Comparison of ENCODE assay signal across 8 cellular contexts in genomic region chr12:46370792-46371717, GRCh38. TPM values are rescaled to one million over a fixed set of nuclear protein-coding genes. Genes with fewer than 3 reads are reported as not detected.
A peak's percentile ranks its signal among the peaks of the same experiment; 100 is the strongest.
DNase-seq lines count a peak whose midpoint lies in the region; ATAC-seq and TF ChIP-seq lines count a peak whose summit lies in the region.

No MANE protein-coding gene starts in this region.

- H3K4me3 ChIP-seq in duodenal mucosa (ENCODE audit: low read depth in 1 of 2, low read length in 2 of 2): peak overlapping the region; percentile 88 to 96
- H3K4me3 ChIP-seq in lung: peak overlapping the region; percentile 99

- H3K9me3 ChIP-seq in duodenal mucosa (ENCODE audit: control insufficient read depth in 1 of 2, low read length in 2 of 2) (no peaks in the 10 kb centered on the region), lung (ENCODE audit: control insufficient read depth in 2 of 2, insufficient read depth in 1 of 2, low read length in 1 of 2) (no peaks in the 10 kb centered on the region)

- DNase-seq in CD14-positive monocyte (ENCODE audit: low spot score) (peak; percentile 86), NCI-H774 (lab: John Stamatoyannopoulos, UW) (peak; percentile 84), lung (ENCODE audit: low spot score) (peak; percentile 90)
- DNase-seq in activated CD4-positive, alpha-beta memory T cell treated with anti-CD3 and anti-CD28 coated beads, Interleukin-2, amount 10 ng/mL, durations not matched to agents 7 days and 5 days: peak; percentile 94
- peak; percentile 86 to 89 (median 89) for DNase-seq in stimulated activated CD4-positive, alpha-beta T cell treated with anti-CD3 and anti-CD28 coated beads, TNF-alpha, amount 100 ng/mL, for 4 hours (ENCODE audit: low read depth in 3 of 3)

- TF ChIP-seq CTCF in CD14-positive monocyte (IDR thresholded peaks at IDR 0.05) (no peak), lung (IDR thresholded peaks at IDR 0.05; ENCODE audit: control extremely low read depth, extremely low read depth) (no peak)

- peaks cover 51% of the 10 kb centered on the region for H3K4me1 Mint-ChIP-seq in CD14-positive monocyte
- peaks cover 67% of the 10 kb centered on the region for H3K4me1 Mint-ChIP-seq in activated CD4-positive, alpha-beta memory T cell treated with anti-CD3 and anti-CD28 coated beads, Interleukin-2, amount 10 ng/mL, durations not matched to agents 7 days and 5 days

- H3K9me3 Mint-ChIP-seq in CD14-positive monocyte: peaks cover 0 to 3% (median 0%) of the 10 kb centered on the region in 7 donors
- H3K9me3 Mint-ChIP-seq in activated CD4-positive, alpha-beta memory T cell treated with anti-CD3 and anti-CD28 coated beads, Interleukin-2, amount 10 ng/mL, durations not matched to agents 7 days and 5 days: no peaks in the 10 kb centered on the region

- CTCF ChIA-PET in activated CD4-positive, alpha-beta memory T cell treated with anti-CD3 and anti-CD28 coated beads, Interleukin-2, amount 10 ng/mL, durations not matched to agents 7 days and 5 days (lab: Charles Lee): interaction anchor here (0.6 to 2.3 kb wide), 7 partner anchors 9 to 290 kb away, joined by 3 to 8 read pairs (median 4); partner anchors contain the start of gene SLC38A1

- 1 to 2% methylated on average over 53 to 54 of the region's 54 CpGs for WGBS in lung, 2 donors

- H3K27ac ChIP-seq in duodenal mucosa (ENCODE audit: low read depth, low read length): peak overlapping the region; percentile 96
- H3K27ac ChIP-seq in lung (ENCODE audit: low read depth in 1 of 2, low read length in 1 of 2): peak overlapping the region; percentile 98 to 99

- H3K27me3 ChIP-seq in duodenal mucosa (ENCODE audit: control insufficient read depth in 1 of 2, insufficient read depth in 2 of 2, low read length in 2 of 2) (no peaks in the 10 kb centered on the region), lung (ENCODE audit: control insufficient read depth, insufficient read depth) (no peaks in the 10 kb centered on the region)

- intact Hi-C loops in CD14-positive monocyte (cut with micrococcal nuclease): loop anchor here (2.0 to 10.0 kb wide), 7 partner anchors 14 to 636 kb away; partner anchors contain the start of gene SCAF11 (in 1 of the 2)

- H3K36me3 Mint-ChIP-seq in CD14-positive monocyte: peaks cover 40 to 41% of the 10 kb centered on the region in 2 donors
- peaks cover 62% of the 10 kb centered on the region for H3K36me3 Mint-ChIP-seq in activated CD4-positive, alpha-beta memory T cell treated with anti-CD3 and anti-CD28 coated beads, Interleukin-2, amount 10 ng/mL, durations not matched to agents 7 days and 5 days (ENCODE audit: low read depth)

- H3K4me1 ChIP-seq in duodenal mucosa (ENCODE audit: control insufficient read depth in 1 of 2, insufficient read depth in 2 of 2, low read length in 2 of 2) (peaks cover 51% of the 10 kb centered on the region in 2 donors), lung (ENCODE audit: control insufficient read depth in 2 of 2, insufficient read depth in 2 of 2, low read length in 2 of 2) (peaks cover 6 to 9% of the 10 kb centered on the region in 2 donors)

- H3K27ac Mint-ChIP-seq in CD14-positive monocyte: peak overlapping the region; percentile 98 to 99 (median 98)
- peak overlapping the region; percentile 99 for H3K27ac Mint-ChIP-seq in activated CD4-positive, alpha-beta memory T cell treated with anti-CD3 and anti-CD28 coated beads, Interleukin-2, amount 10 ng/mL, durations not matched to agents 7 days and 5 days

- H3K36me3 ChIP-seq in duodenal mucosa (ENCODE audit: control insufficient read depth in 1 of 2, insufficient read depth in 2 of 2, low read length in 2 of 2) (peaks cover 22 to 40% of the 10 kb centered on the region in 2 donors), lung (ENCODE audit: control insufficient read depth in 2 of 2, insufficient read depth in 2 of 2, low read length in 2 of 2) (peaks cover 9 to 25% of the 10 kb centered on the region in 2 donors)

- POLR2A ChIA-PET in activated CD4-positive, alpha-beta memory T cell treated with anti-CD3 and anti-CD28 coated beads, Interleukin-2, amount 10 ng/mL, durations not matched to agents 7 days and 5 days (lab: Charles Lee): interaction anchor here (0.8 to 6.7 kb wide), 37 partner anchors 8 to 846 kb away, joined by 3 to 101 read pairs (median 5); partner anchors contain the start of genes SCAF11 and SLC38A1

- peak overlapping the region; percentile 95 to 98 for H3K9ac ChIP-seq in duodenal mucosa (ENCODE audit: low read depth in 1 of 2, low read length in 2 of 2)

- peak; percentile 50 for ATAC-seq in GM19351 (IDR thresholded peaks at IDR 0.05; ENCODE audit: unreplicated experiment)
- ATAC-seq in HG03460 (IDR thresholded peaks at IDR 0.05; ENCODE audit: unreplicated experiment): peak; percentile 55
- ATAC-seq in lung (ENCODE audit: insufficient read depth, low FRiP score): peak; percentile 48

- peaks cover 0 to 10% (median 3%) of the 10 kb centered on the region in 3 donors for H3K27me3 Mint-ChIP-seq in CD14-positive monocyte (ENCODE audit: low read depth in 3 of 3)
- no peaks in the 10 kb centered on the region for H3K27me3 Mint-ChIP-seq in activated CD4-positive, alpha-beta memory T cell treated with anti-CD3 and anti-CD28 coated beads, Interleukin-2, amount 10 ng/mL, durations not matched to agents 7 days and 5 days

- peak overlapping the region; percentile 97 for H3K4me3 Mint-ChIP-seq in CD14-positive monocyte
- H3K4me3 Mint-ChIP-seq in activated CD4-positive, alpha-beta memory T cell treated with anti-CD3 and anti-CD28 coated beads, Interleukin-2, amount 10 ng/mL, durations not matched to agents 7 days and 5 days: peak overlapping the region; percentile 91

RNA-seq across cellular contexts. Expression of gene SLC38A2, which starts 1.5 kb away (rescaled TPM):
- 10 to 100 TPM; 33.8 to 48.7 TPM for polyA plus RNA-seq in CD14-positive monocyte
- total RNA-seq in activated CD4-positive, alpha-beta memory T cell treated with anti-CD3 and anti-CD28 coated beads, Interleukin-2, amount 10 ng/mL, durations not matched to agents 7 days and 5 days: 100 to 1,000 TPM; 265 to 267 TPM
- total RNA-seq in lung: 100 to 1,000 TPM; 173 to 258 TPM
- polyA plus RNA-seq in lung: 10 to 100 TPM; 75.0 to 82.9 TPM

Comparison
In these comparisons a context has a peak if more than half of its experiments do, and no peak if none do; other contexts are left out.
1. Peak in every context shown above with its lines: DNase-seq, ATAC-seq, H3K4me3 ChIP-seq and H3K27ac ChIP-seq.